8 cellular contexts compared by ENCODE assay signal in genomic region chr20:45290677-45291355, GRCh38. TPM values are rescaled to one million over a fixed set of nuclear protein-coding genes. Genes with fewer than 3 reads are reported as not detected.
DNase-seq lines count a peak whose midpoint lies in the region; ATAC-seq and TF ChIP-seq lines count a peak whose summit lies in the region.

No MANE protein-coding gene starts in this region.

- TF ChIP-seq CTCF in GM13976 (IDR thresholded peaks at IDR 0.05; ENCODE audit: borderline replicate concordance, control extremely low read depth, extremely low read depth, insufficient read depth, missing control alignments), result peak; percentile 87
- peak; percentile 88 for TF ChIP-seq CTCF in WERI-Rb-1 (IDR thresholded peaks at IDR 0.05; ENCODE audit: low read depth, low read length)
- TF ChIP-seq CTCF in breast epithelium (IDR thresholded peaks at IDR 0.05), result peak; percentile 45 to 92 (median 88)

- H3K4me3 ChIP-seq in WERI-Rb-1 (ENCODE audit: low read depth, low read length) (no peak overlapping the region), breast epithelium (no peak overlapping the region)

- no peak for TF ChIP-seq POLR2A in breast epithelium (IDR thresholded peaks at IDR 0.05)

- no peaks in the 10 kb centered on the region for H3K4me1 ChIP-seq in breast epithelium

- H3K27ac ChIP-seq in WERI-Rb-1, result no peak overlapping the region
- H3K27ac ChIP-seq in breast epithelium, result no peak overlapping the region

- intact Hi-C loops in breast epithelium (cut with DNase I; ENCODE audit: low total_unique reads), result no loop called here

- H3K9me3 ChIP-seq in WERI-Rb-1 (ENCODE audit: severe bottlenecking) (peaks cover 9% of the 10 kb centered on the region), breast epithelium (no peaks in the 10 kb centered on the region)

- no peaks in the 10 kb centered on the region for H3K36me3 ChIP-seq in WERI-Rb-1
- H3K36me3 ChIP-seq in breast epithelium, result no peaks in the 10 kb centered on the region

- peak; percentile 82 for DNase-seq in 8988T
- DNase-seq in GM13976 (ENCODE audit: low spot score), result peak; percentile 79
- peak; percentile 57 for DNase-seq in NCI-H2171 (lab: John Stamatoyannopoulos, UW)
- peak; percentile 87 for DNase-seq in WERI-Rb-1
- DNase-seq in breast epithelium (ENCODE audit: low spot score in 2 of 2), result peak; percentile 60 to 75
- DNase-seq in islet precursor cell, result peak; percentile 90
- peak; percentile 16 to 52 for DNase-seq in stimulated activated CD4-positive, alpha-beta T cell treated with anti-CD3 and anti-CD28 coated beads, Interleukin-1b, Interleukin-23, amount 100 ng/mL, for 1 hour (ENCODE audit: low read depth in 2 of 2)

- no peaks in the 10 kb centered on the region for H3K27me3 ChIP-seq in WERI-Rb-1 (ENCODE audit: insufficient read depth, low read depth, severe bottlenecking)
- no peaks in the 10 kb centered on the region for H3K27me3 ChIP-seq in breast epithelium

- no peak for ATAC-seq in GM21737 (IDR thresholded peaks at IDR 0.05; ENCODE audit: unreplicated experiment)

- in situ Hi-C loops in GM13976 (cut with MboI; ENCODE audit: low sequenced_read_pairs, unreplicated experiment), result no loop called here

RNA-seq across cellular contexts. Expression of gene RBPJL, which starts 15.8 kb away (rescaled TPM):
- not detected for total RNA-seq in breast epithelium

RNA-seq across cellular contexts. Expression of gene MATN4, which starts 17.3 kb away (rescaled TPM):
- total RNA-seq in breast epithelium, result 1 to 10 TPM in 1 of 3 donors, under 1 TPM in 1, not detected in 1; 0.33 to 1.6 TPM

RNA-seq across cellular contexts. Expression of gene SLPI, which starts 36.5 kb away (rescaled TPM):
- total RNA-seq in breast epithelium, result 100 to 1,000 TPM in 2 of 3 donors, 10 to 100 TPM in 1; 30.6 to 310 (median 248) TPM

RNA-seq across cellular contexts. Expression of gene SDC4, which starts 57.4 kb away (rescaled TPM):
- total RNA-seq in breast epithelium, result 100 to 1,000 TPM in 2 of 3 donors, 10 to 100 TPM in 1; 29.4 to 337 (median 121) TPM

Comparison
In these comparisons a context has a peak if more than half of its experiments do, and no peak if none do; other contexts are left out.
1. DNase-seq: peak in every context shown above with its lines; median percentile 90 in islet precursor cell; 87 in WERI-Rb-1; 82 in 8988T; 79 in GM13976; 68 in breast epithelium; 57 in NCI-H2171; 34 in stimulated activated CD4-positive, alpha-beta T cell treated with anti-CD3 and anti-CD28 coated beads, Interleukin-1b, Interleukin-23, amount 100 ng/mL, for 1 hour.